In the genomic region with DNA sequence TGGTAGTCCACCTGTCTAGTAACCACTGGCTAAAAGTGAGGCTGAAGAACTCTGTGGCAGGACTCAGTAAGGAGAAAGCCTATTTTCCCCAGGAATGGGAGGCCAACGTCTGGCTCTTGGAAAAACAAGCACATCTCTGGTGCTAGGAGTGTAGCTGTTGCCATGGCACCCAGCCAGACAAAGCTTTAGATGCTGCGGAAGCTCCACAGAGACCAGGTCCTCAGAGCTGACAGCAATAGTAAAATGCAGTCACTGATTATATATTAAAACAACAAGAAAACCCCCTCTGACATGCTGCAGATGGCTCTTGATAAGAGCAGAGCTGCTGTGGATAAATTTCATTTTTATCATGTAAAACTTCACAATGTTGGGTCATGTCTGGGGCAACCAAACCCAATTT, we compare ENCODE assay signal across 19 cellular contexts.
DNase-seq lines count a peak whose midpoint lies in the region; ATAC-seq and TF ChIP-seq lines count a peak whose summit lies in the region.
"Had no signal": no experiment of that assay in that cellular context is flagged by ENCODE, and none has a peak within 500 bp of the region (broad histone marks: within the 10 kb centered on the region; RNA-seq: fewer than 3 reads in every experiment).

No MANE protein-coding gene starts in this region.

- CTCF ChIA-PET in mammary epithelial cell (lab: Charles Lee; ENCODE audit: low non-redundant PET) = no interaction called here

- no peak for TF ChIP-seq CTCF in mammary epithelial cell (conservative IDR thresholded peaks at IDR 0.05 in 1 of 2, IDR thresholded peaks at IDR 0.05 in 1 of 2; ENCODE audit: extremely low read depth in 1 of 2, insufficient read depth in 1 of 2, low read depth in 1 of 2, low read length in 2 of 2)
- TF ChIP-seq CTCF in breast epithelium (IDR thresholded peaks at IDR 0.05) = no peak
- no peak for TF ChIP-seq CTCF in hepatocyte (IDR thresholded peaks at IDR 0.05; ENCODE audit: poor library complexity)
- TF ChIP-seq CTCF in sigmoid colon (IDR thresholded peaks at IDR 0.05) = no peak
- TF ChIP-seq CTCF in esophagus squamous epithelium (IDR thresholded peaks at IDR 0.05) = no peak

- H3K36me3 ChIP-seq in mammary epithelial cell (ENCODE audit: insufficient read depth, low read length) (no peaks in the 10 kb centered on the region), breast epithelium (no peaks in the 10 kb centered on the region), hepatocyte (replicated peaks; ENCODE audit: insufficient read depth, low read depth) (no peaks in the 10 kb centered on the region), sigmoid colon (no peaks in the 10 kb centered on the region), esophagus squamous epithelium (no peaks in the 10 kb centered on the region)
- H3K36me3 ChIP-seq: left lung, thoracic aorta had no signal

- H3K4me2 ChIP-seq in mammary epithelial cell (ENCODE audit: insufficient read depth, low read depth, low read length) (no peak overlapping the region), hepatocyte (no peak overlapping the region)
- H3K4me2 ChIP-seq: A549 had no signal

- intact Hi-C loops in mammary epithelial cell (cut with micrococcal nuclease) = loop anchor here (10.0 kb wide), 1 partner anchor 96 kb away; no protein-coding TSS in a partner anchor
- intact Hi-C loops in breast epithelium (cut with DNase I; ENCODE audit: low total_unique reads) = no loop called here
- intact Hi-C loops in sigmoid colon (cut with DNase I) = no loop called here
- intact Hi-C loops in esophagus squamous epithelium (cut with DNase I) = no loop called here

- no peak for TF ChIP-seq EP300 in sigmoid colon (IDR thresholded peaks at IDR 0.05)

- dilution Hi-C loops in mammary epithelial cell (cut with HindIII; ENCODE audit: low sequenced_read_pairs) = no loop called here

- WGBS in mammary epithelial cell (ENCODE audit: low coverage, missing lambda C conversion rate) = 96% methylated on average over 2 of the region's 2 CpGs
- WGBS in hepatocyte (ENCODE audit: low lambda C conversion rate, missing lambda C conversion rate) = 45% methylated on average over 2 of the region's 2 CpGs
- WGBS in sigmoid colon, 2 donors = 62 to 70% methylated on average over 2 of the region's 2 CpGs
- WGBS in esophagus squamous epithelium, 2 donors = 52 to 71% methylated on average over 1 to 2 of the region's 2 CpGs

- H3K27me3 ChIP-seq in mammary epithelial cell (ENCODE audit: insufficient read depth, low read length) = no peaks in the 10 kb centered on the region
- H3K27me3 ChIP-seq in breast epithelium = no peaks in the 10 kb centered on the region
- no peaks in the 10 kb centered on the region for H3K27me3 ChIP-seq in hepatocyte
- H3K27me3 ChIP-seq in sigmoid colon = no peaks in the 10 kb centered on the region
- peaks cover 0 to 4% (median 0%) of the 10 kb centered on the region in 4 donors for H3K27me3 ChIP-seq in esophagus squamous epithelium
- H3K27me3 ChIP-seq: left lung had no signal

- no peak overlapping the region for H2AFZ ChIP-seq in mammary epithelial cell (ENCODE audit: low read depth, low read length)
- no peak overlapping the region for H2AFZ ChIP-seq in hepatocyte

- peaks cover 8% of the 10 kb centered on the region for H3K9me3 ChIP-seq in mammary epithelial cell (replicated peaks; ENCODE audit: insufficient read depth, low read length)
- H3K9me3 ChIP-seq in breast epithelium = no peaks in the 10 kb centered on the region
- no peaks in the 10 kb centered on the region for H3K9me3 ChIP-seq in hepatocyte (ENCODE audit: low read depth)
- H3K9me3 ChIP-seq in sigmoid colon = no peaks in the 10 kb centered on the region
- H3K9me3 ChIP-seq in esophagus squamous epithelium = peaks cover 0 to 3% (median 0%) of the 10 kb centered on the region in 3 donors
- H3K9me3 ChIP-seq: A549, left lung, thoracic aorta had no signal

- H3K79me2 ChIP-seq in mammary epithelial cell (ENCODE audit: insufficient read depth, low read length) (no peaks in the 10 kb centered on the region), hepatocyte (no peaks in the 10 kb centered on the region)

- in situ Hi-C loops in mammary epithelial cell (cut with MboI; ENCODE audit: low sequenced_read_pairs in 2 of 2) = no loop called here

- no peaks in the 10 kb centered on the region for H3K9me2 ChIP-seq in hepatocyte (replicated peaks; ENCODE audit: insufficient read depth)

- H3K4me1 ChIP-seq in mammary epithelial cell (ENCODE audit: insufficient read depth, low read length) (peaks cover 25% of the 10 kb centered on the region), breast epithelium (no peaks in the 10 kb centered on the region), hepatocyte (ENCODE audit: insufficient read depth) (peaks cover 3% of the 10 kb centered on the region), sigmoid colon (peaks cover 0 to 6% (median 0%) of the 10 kb centered on the region in 4 donors), esophagus squamous epithelium (no peaks in the 10 kb centered on the region)
- H3K4me1 ChIP-seq: left lung had no signal

- no peaks in the 10 kb centered on the region for H4K20me1 ChIP-seq in mammary epithelial cell (ENCODE audit: insufficient read depth, low read length)
- H4K20me1 ChIP-seq in hepatocyte (ENCODE audit: insufficient read depth, poor library complexity, severe bottlenecking) = no peaks in the 10 kb centered on the region

- H3K4me3 ChIP-seq in mammary epithelial cell (replicated peaks in 1 of 3; ENCODE audit: insufficient read depth in 1 of 3, low read depth in 2 of 3, low read length in 3 of 3) (no peak overlapping the region), breast epithelium (no peak overlapping the region), hepatocyte (no peak overlapping the region), sigmoid colon (no peak overlapping the region), esophagus squamous epithelium (no peak overlapping the region)
- H3K4me3 ChIP-seq: A549, left lung, SK-N-MC, thoracic aorta had no signal

- no peak overlapping the region for H3K9ac ChIP-seq in mammary epithelial cell (ENCODE audit: insufficient read depth, low read length)

- DNase-seq in mammary epithelial cell = no peak
- DNase-seq in breast epithelium (ENCODE audit: low spot score in 2 of 2) = no peak
- DNase-seq in amygdala (lab: John Stamatoyannopoulos, UW) = peak in 36 of 56 donors; percentile 0 to 53 (median 10)
- DNase-seq in hepatocyte (ENCODE audit: low spot score) = peak; percentile 36
- DNase-seq in sigmoid colon = peak; percentile 69
- no peak for DNase-seq in esophagus squamous epithelium (lab: John Stamatoyannopoulos, UW)
- DNase-seq: activated CD4-positive, alpha-beta T cell treated with anti-CD3 and anti-CD28 coated beads, Interleukin-2, amount 50 U/mL, for 4 hours; activated T-cell treated with anti-CD3 and anti-CD28 coated beads, Interleukin-2, amount 50 U/mL, for 72 hours; CD4-positive, alpha-beta T cell; cortex of kidney; left lung; naive B cell; NCI-H2081; stimulated activated CD4-positive, alpha-beta T cell treated with anti-CD3 and anti-CD28 coated beads, Interleukin-2, amount 100 ng/mL, for 24 hours had no signal

- TF ChIP-seq POLR2A in breast epithelium (IDR thresholded peaks at IDR 0.05) (no peak), sigmoid colon (IDR thresholded peaks at IDR 0.05) (no peak), esophagus squamous epithelium (IDR thresholded peaks at IDR 0.05) (no peak)

- H3K27ac ChIP-seq in mammary epithelial cell (ENCODE audit: insufficient read depth, low read depth, low read length) = no peak overlapping the region
- H3K27ac ChIP-seq in breast epithelium = no peak overlapping the region
- H3K27ac ChIP-seq in hepatocyte = no peak overlapping the region
- no peak overlapping the region for H3K27ac ChIP-seq in sigmoid colon
- H3K27ac ChIP-seq in esophagus squamous epithelium = no peak overlapping the region
- H3K27ac ChIP-seq: left lung, SK-N-MC, thoracic aorta had no signal

- ATAC-seq in HG03354 (IDR thresholded peaks at IDR 0.05; ENCODE audit: poor library complexity, severe bottlenecking, unreplicated experiment) = no peak
- no peak for ATAC-seq in activated CD4-positive, CD25-positive, alpha-beta regulatory T cell treated with anti-CD3 and anti-CD28 coated beads, Interleukin-2, amount 50 U/mL, for 24 hours
- ATAC-seq: A549; activated T-cell treated with anti-CD3 and anti-CD28 coated beads, Interleukin-2, amount 50 U/mL, for 72 hours; left lung had no signal

- TSS peak; percentile 83 for BruUV-seq in mammary epithelial cell (replicated peaks; lab: Mats Ljungman, UMichigan)

Comparison
In these comparisons a context has a peak if more than half of its experiments do, and no peak if none do; other contexts are left out.
1. DNase-seq: peak in amygdala (36 of 56), hepatocyte (single experiment) and sigmoid colon (single experiment); none in mammary epithelial cell (single experiment), breast epithelium (0 of 2) and esophagus squamous epithelium (single experiment).